ENCODE assay signal across 8 cellular contexts in genomic region chr7:954330-955238, GRCh38. TPM values are rescaled to one million over a fixed set of nuclear protein-coding genes. Genes with fewer than 3 reads are reported as not detected.
A peak's percentile ranks its signal among the peaks of the same experiment; 100 is the strongest.
DNase-seq lines count a peak whose midpoint lies in the region; ATAC-seq, FAIRE-seq and TF ChIP-seq lines count a peak whose summit lies in the region.

Gene ADAP1 (minus strand): TSS chr7:954680. CDS start chr7:954477, 203 bp downstream.

- no peaks in the 10 kb centered on the region for H3K4me1 Mint-ChIP-seq in activated CD4-positive, alpha-beta T cell treated with anti-CD3 and anti-CD28 coated beads for 36 hours
- H3K4me1 Mint-ChIP-seq in dendritic cell treated with granulocyte-macrophage colony-stimulating factor and Interleukin-4, amounts not matched to agents 40 ng/mL and 50 ng/mL, for 4 days (ENCODE audit: low read depth), result peaks cover 68% of the 10 kb centered on the region
- H3K4me1 Mint-ChIP-seq in memory B cell, result peaks cover 11% of the 10 kb centered on the region

- peak within 1 kb of the TSS; percentile 92 for H3K4me2 ChIP-seq in A549

- no peak for TF ChIP-seq EP300 in A549 (IDR thresholded peaks at IDR 0.05)

- peaks cover 8% of the 10 kb centered on the region for H3K27me3 Mint-ChIP-seq in activated CD4-positive, alpha-beta T cell treated with anti-CD3 and anti-CD28 coated beads for 36 hours
- H3K27me3 Mint-ChIP-seq in dendritic cell treated with granulocyte-macrophage colony-stimulating factor and Interleukin-4, amounts not matched to agents 40 ng/mL and 50 ng/mL, for 4 days, result peaks cover 15% of the 10 kb centered on the region
- peaks cover 4% of the 10 kb centered on the region for H3K27me3 Mint-ChIP-seq in memory B cell

- peak within 1 kb of the TSS; percentile 64 for H3K4me3 ChIP-seq in A549

- CTCF ChIA-PET in A549 (lab: Yijun Ruan, JAX), result interaction anchor here (0.6 to 4.0 kb wide), 10 partner anchors 10 to 168 kb away, joined by 3 to 40 read pairs (median 4); no protein-coding TSS in a partner anchor
- CTCF ChIA-PET in activated CD4-positive, alpha-beta T cell treated with anti-CD3 and anti-CD28 coated beads for 36 hours (lab: Charles Lee), result interaction anchor here (0.6 kb wide), 2 partner anchors 47 to 420 kb away, joined by 3 to 6 read pairs; no protein-coding TSS in a partner anchor

- H3K9me3 Mint-ChIP-seq in activated CD4-positive, alpha-beta T cell treated with anti-CD3 and anti-CD28 coated beads for 36 hours (ENCODE audit: low read depth), result no peaks in the 10 kb centered on the region
- no peaks in the 10 kb centered on the region for H3K9me3 Mint-ChIP-seq in dendritic cell treated with granulocyte-macrophage colony-stimulating factor and Interleukin-4, amounts not matched to agents 40 ng/mL and 50 ng/mL, for 4 days
- H3K9me3 Mint-ChIP-seq in memory B cell, result no peaks in the 10 kb centered on the region

- H3K4me3 Mint-ChIP-seq in activated CD4-positive, alpha-beta T cell treated with anti-CD3 and anti-CD28 coated beads for 36 hours, result peak within 1 kb of the TSS; percentile 63
- H3K4me3 Mint-ChIP-seq in dendritic cell treated with granulocyte-macrophage colony-stimulating factor and Interleukin-4, amounts not matched to agents 40 ng/mL and 50 ng/mL, for 4 days, result peak within 1 kb of the TSS; percentile 78
- H3K4me3 Mint-ChIP-seq in memory B cell, result peak within 1 kb of the TSS; percentile 82

- peaks cover 3% of the 10 kb centered on the region; the same call in 1 of the 3 replicates for H3K4me1 ChIP-seq in A549

- peak; percentile 54 to 71 for ATAC-seq in A549
- peak; percentile 46 for ATAC-seq in GM18867 (IDR thresholded peaks at IDR 0.05; ENCODE audit: unreplicated experiment)
- ATAC-seq in HG03521 (IDR thresholded peaks at IDR 0.05; ENCODE audit: unreplicated experiment), result peak; percentile 49
- peak; percentile 85 for ATAC-seq in activated CD4-positive, alpha-beta T cell treated with anti-CD3 and anti-CD28 coated beads for 36 hours
- ATAC-seq in memory B cell (ENCODE audit: low read depth), result peak; percentile 63

- H3K27ac Mint-ChIP-seq in activated CD4-positive, alpha-beta T cell treated with anti-CD3 and anti-CD28 coated beads for 36 hours, result no peak within 1 kb of the TSS
- peak within 1 kb of the TSS; percentile 78 for H3K27ac Mint-ChIP-seq in dendritic cell treated with granulocyte-macrophage colony-stimulating factor and Interleukin-4, amounts not matched to agents 40 ng/mL and 50 ng/mL, for 4 days
- peak within 1 kb of the TSS; percentile 77 for H3K27ac Mint-ChIP-seq in memory B cell

- DNase-seq in A549 (ENCODE audit: low read depth in 1 of 2, low spot score in 1 of 2) (peak; percentile 37 to 54), memory B cell (ENCODE audit: low spot score in 2 of 2) (peak; percentile 28 to 54), NCI-H82 (lab: John Stamatoyannopoulos, UW) (no peak)
- peak; percentile 76 for DNase-seq in activated CD4-positive, alpha-beta T cell treated with anti-CD3 and anti-CD28 coated beads for 36 hours
- DNase-seq in stimulated activated CD8-positive, alpha-beta memory T cell treated with anti-CD3 and anti-CD28 coated beads, Interleukin-15, amount 100 ng/mL, for 48 hours (ENCODE audit: low read depth in 2 of 2), result peak; percentile 39 to 59

- intact Hi-C loops in activated CD4-positive, alpha-beta T cell treated with anti-CD3 and anti-CD28 coated beads for 36 hours (cut with DNase I, micrococcal nuclease), result loop anchor here in 1 of 2 experiments (1.0 to 2.0 kb wide), 4 partner anchors 31 to 168 kb away; partner anchors contain the start of gene GET4
- intact Hi-C loops in dendritic cell treated with granulocyte-macrophage colony-stimulating factor and Interleukin-4, amounts not matched to agents 40 ng/mL and 50 ng/mL, for 4 days (cut with micrococcal nuclease), result loop anchor here (1.0 kb wide), 1 partner anchor 26 kb away; no protein-coding TSS in a partner anchor

- peak; percentile 60 for TF ChIP-seq CTCF in A549 (IDR thresholded peaks at IDR 0.05)

- POLR2A ChIA-PET in A549 (lab: Yijun Ruan, JAX), result no interaction called here
- POLR2A ChIA-PET in activated CD4-positive, alpha-beta T cell treated with anti-CD3 and anti-CD28 coated beads for 36 hours (lab: Charles Lee), result no interaction called here

- peak in 1 of 2 experiments; percentile 18; a peak in 3 of 5 replicates for TF ChIP-seq RAD21 in A549 (conservative IDR thresholded peaks at IDR 0.05 in 1 of 2, IDR thresholded peaks at IDR 0.05 in 1 of 2)

- no peaks in the 10 kb centered on the region for H3K9me3 ChIP-seq in A549

- TF ChIP-seq POLR2A in A549 (IDR thresholded peaks at IDR 0.05; ENCODE audit: low read length), result no peak

- FAIRE-seq in A549 (lab: Jason Lieb, UNC), result no peak

- H3K36me3 Mint-ChIP-seq in activated CD4-positive, alpha-beta T cell treated with anti-CD3 and anti-CD28 coated beads for 36 hours (ENCODE audit: low read depth), result no peaks in the 10 kb centered on the region
- peaks cover 19% of the 10 kb centered on the region for H3K36me3 Mint-ChIP-seq in dendritic cell treated with granulocyte-macrophage colony-stimulating factor and Interleukin-4, amounts not matched to agents 40 ng/mL and 50 ng/mL, for 4 days (ENCODE audit: low read depth)
- no peaks in the 10 kb centered on the region for H3K36me3 Mint-ChIP-seq in memory B cell

- H3K27ac ChIP-seq in A549, result peak within 1 kb of the TSS; percentile 61 to 88

- WGBS in A549 (ENCODE audit: missing lambda C conversion rate), result 23% methylated on average over 22 of the region's 115 CpGs

TF ChIP-seq in A549, 52 proteins besides CTCF, POLR2A, EP300 and RAD21:
- no peak for TF ChIP-seq HOXB13 (CRISPR knock-in tag; IDR thresholded peaks at IDR 0.05; ENCODE audit: low read depth)
- peak; percentile 43 for TF ChIP-seq MAX (IDR thresholded peaks at IDR 0.05)
- TF ChIP-seq RNF2 (IDR thresholded peaks at IDR 0.05; ENCODE audit: borderline replicate concordance, low read depth), result no peak
- peak; percentile 44; the same call in 2 of the 3 replicates for TF ChIP-seq SMC3 (IDR thresholded peaks at IDR 0.05)
- no peak for TF ChIP-seq CEBPB (IDR thresholded peaks at IDR 0.05)
- TF ChIP-seq CBX2 (IDR thresholded peaks at IDR 0.05; ENCODE audit: borderline replicate concordance, low read depth), result no peak
- no peak for TF ChIP-seq USF2 (IDR thresholded peaks at IDR 0.05)

RNA-seq across cellular contexts. Expression of gene ADAP1, which starts in this region (rescaled TPM):
- polyA plus RNA-seq in A549 (2011; rRNA removed), result 1.7 and 2.2 TPM in 2 replicates
- polyA plus RNA-seq in A549 (2012; cell fraction: cytosol; rRNA removed), result 3.5 and 5.0 TPM in 2 replicates
- polyA plus RNA-seq in A549 (2012; cell fraction: nucleus; rRNA removed), result 7.4 and 7.9 TPM in 2 replicates
- 1.1 to 2.5 TPM (median 1.9 TPM) in 3 replicates for polyA plus RNA-seq in A549 (2017; fragmentation: RNase III; extraction: RNeasy Plus Mini Kit Qiagen cat#74134 plus additional on column Dnase treatment)
- 2.1 and 2.2 TPM in 2 replicates for polyA minus RNA-seq in A549 (2011; rRNA and poly(A)+ RNA removed)
- total RNA-seq in activated CD4-positive, alpha-beta T cell treated with anti-CD3 and anti-CD28 coated beads for 36 hours, result 10 to 100 TPM; 13.1 to 14.8 TPM
